In genomic region chr1:31572323-31573104, GRCh38 we compare ENCODE assay signal across 11 cellular contexts. TPM values are rescaled to one million over a fixed set of nuclear protein-coding genes. Genes with fewer than 3 reads are reported as not detected.
DNase-seq lines count a peak whose midpoint lies in the region; ATAC-seq and TF ChIP-seq lines count a peak whose summit lies in the region.
"Had no signal": no experiment of that assay in that cellular context is flagged by ENCODE, and none has a peak within 500 bp of the region (broad histone marks: within the 10 kb centered on the region; RNA-seq: fewer than 3 reads in every experiment).

No MANE protein-coding gene starts in this region.

- no peak overlapping the region for H3K27ac Mint-ChIP-seq in activated CD4-positive, alpha-beta memory T cell treated with anti-CD3 and anti-CD28 coated beads, Interleukin-2, amount 10 ng/mL, durations not matched to agents 7 days and 5 days
- H3K27ac Mint-ChIP-seq in activated CD4-positive, alpha-beta memory T cell treated with anti-CD3 and anti-CD28 coated beads for 36 hours = no peak overlapping the region

- H2BK15ac ChIP-seq in mesenchymal stem cell (ENCODE audit: low read depth, poor library complexity, severe bottlenecking) = no peak overlapping the region

- ATAC-seq in GM21381 (IDR thresholded peaks at IDR 0.05; ENCODE audit: unreplicated experiment) (no peak), GM21737 (IDR thresholded peaks at IDR 0.05; ENCODE audit: unreplicated experiment) (no peak)

- H3K14ac ChIP-seq in mesenchymal stem cell (ENCODE audit: low read length in 2 of 2) = no peak overlapping the region

- peaks cover 2% of the 10 kb centered on the region for H3K4me1 Mint-ChIP-seq in activated CD4-positive, alpha-beta memory T cell treated with anti-CD3 and anti-CD28 coated beads, Interleukin-2, amount 10 ng/mL, durations not matched to agents 7 days and 5 days
- peaks cover 3% of the 10 kb centered on the region for H3K4me1 Mint-ChIP-seq in activated CD4-positive, alpha-beta memory T cell treated with anti-CD3 and anti-CD28 coated beads for 36 hours (ENCODE audit: low read depth)

- H4K91ac ChIP-seq in mesenchymal stem cell (ENCODE audit: low read length) = no peak overlapping the region

- H3K4me3 ChIP-seq in mesenchymal stem cell (ENCODE audit: insufficient read depth in 1 of 2, low read depth in 1 of 2, low read length in 2 of 2) (no peak overlapping the region), tibial artery (no peak overlapping the region), A673 (ENCODE audit: low read depth, low read length, poor library complexity, severe bottlenecking) (no peak overlapping the region)

- no peak overlapping the region for H3K4me2 ChIP-seq in mesenchymal stem cell (ENCODE audit: low read length, poor library complexity, severe bottlenecking)

- no peak overlapping the region for H3K9ac ChIP-seq in mesenchymal stem cell (ENCODE audit: low read length)

- no peaks in the 10 kb centered on the region for H3K9me3 ChIP-seq in mesenchymal stem cell (ENCODE audit: control insufficient read depth, low read length)
- H3K9me3 ChIP-seq in tibial artery = no peaks in the 10 kb centered on the region
- no peaks in the 10 kb centered on the region for H3K9me3 ChIP-seq in A673 (ENCODE audit: low read depth, low read length, poor library complexity, severe bottlenecking)

- H3K36me3 ChIP-seq in mesenchymal stem cell (ENCODE audit: control insufficient read depth in 1 of 2, insufficient read depth in 2 of 2, low read depth in 1 of 2, low read length in 2 of 2) (no peaks in the 10 kb centered on the region), tibial artery (no peaks in the 10 kb centered on the region), A673 (ENCODE audit: insufficient read depth, low read length, poor library complexity, severe bottlenecking) (no peaks in the 10 kb centered on the region)

- no peak overlapping the region for H2BK5ac ChIP-seq in mesenchymal stem cell (ENCODE audit: low read depth, low read length, poor library complexity, severe bottlenecking)

- H3K9me3 Mint-ChIP-seq in activated CD4-positive, alpha-beta memory T cell treated with anti-CD3 and anti-CD28 coated beads, Interleukin-2, amount 10 ng/mL, durations not matched to agents 7 days and 5 days = no peaks in the 10 kb centered on the region
- no peaks in the 10 kb centered on the region for H3K9me3 Mint-ChIP-seq in activated CD4-positive, alpha-beta memory T cell treated with anti-CD3 and anti-CD28 coated beads for 36 hours

- H3K79me1 ChIP-seq in mesenchymal stem cell (replicated peaks; ENCODE audit: low read length, poor library complexity, severe bottlenecking) = no peaks in the 10 kb centered on the region

- H3K27me3 ChIP-seq in mesenchymal stem cell (ENCODE audit: control insufficient read depth in 1 of 2, insufficient read depth in 1 of 2, low read length in 2 of 2) (peaks cover 0 to 3% of the 10 kb centered on the region in 2 experiments), tibial artery (no peaks in the 10 kb centered on the region), A673 (replicated peaks; ENCODE audit: insufficient read depth, low read depth, low read length, poor library complexity) (no peaks in the 10 kb centered on the region)

- intact Hi-C loops in activated CD4-positive, alpha-beta memory T cell treated with anti-CD3 and anti-CD28 coated beads for 36 hours (cut with micrococcal nuclease) = no loop called here
- intact Hi-C loops in tibial artery (cut with DNase I; ENCODE audit: low total_unique reads) (no loop called here), A673 (cut with micrococcal nuclease; ENCODE audit: unreplicated experiment) (no loop called here)

- H3K36me3 Mint-ChIP-seq in activated CD4-positive, alpha-beta memory T cell treated with anti-CD3 and anti-CD28 coated beads, Interleukin-2, amount 10 ng/mL, durations not matched to agents 7 days and 5 days (ENCODE audit: low read depth) = no peaks in the 10 kb centered on the region
- H3K36me3 Mint-ChIP-seq in activated CD4-positive, alpha-beta memory T cell treated with anti-CD3 and anti-CD28 coated beads for 36 hours = no peaks in the 10 kb centered on the region

- H2AFZ ChIP-seq in mesenchymal stem cell (ENCODE audit: low read depth, low read length) = no peak overlapping the region

- CTCF ChIA-PET in activated CD4-positive, alpha-beta memory T cell treated with anti-CD3 and anti-CD28 coated beads, Interleukin-2, amount 10 ng/mL, durations not matched to agents 7 days and 5 days (lab: Charles Lee) = no interaction called here
- CTCF ChIA-PET in activated CD4-positive, alpha-beta memory T cell treated with anti-CD3 and anti-CD28 coated beads for 36 hours (lab: Charles Lee) = interaction anchor here (1.4 kb wide), 1 partner anchor 9 kb away, joined by 4 read pairs; no protein-coding TSS in a partner anchor
- CTCF ChIA-PET in A673 (lab: Charles Lee) = no interaction called here

- TF ChIP-seq CTCF in tibial artery (IDR thresholded peaks at IDR 0.05) (no peak), A673 (conservative IDR thresholded peaks at IDR 0.05; ENCODE audit: low read depth, low read length) (no peak)

- peaks cover 18% of the 10 kb centered on the region for H3K27me3 Mint-ChIP-seq in activated CD4-positive, alpha-beta memory T cell treated with anti-CD3 and anti-CD28 coated beads, Interleukin-2, amount 10 ng/mL, durations not matched to agents 7 days and 5 days
- H3K27me3 Mint-ChIP-seq in activated CD4-positive, alpha-beta memory T cell treated with anti-CD3 and anti-CD28 coated beads for 36 hours = peaks cover 15% of the 10 kb centered on the region

- H3K4me1 ChIP-seq in mesenchymal stem cell (ENCODE audit: control insufficient read depth, insufficient read depth, low read depth, low read length) (peaks cover 56% of the 10 kb centered on the region), tibial artery (peaks cover 0 to 81% (median 65%) of the 10 kb centered on the region in 4 donors), A673 (ENCODE audit: insufficient read depth, low read length, poor library complexity, severe bottlenecking) (no peaks in the 10 kb centered on the region)

- H2BK120ac ChIP-seq in mesenchymal stem cell (ENCODE audit: low read depth, low read length) = no peak overlapping the region

- no TSS peak for BruUV-seq in A673 (replicated peaks; lab: Mats Ljungman, UMichigan)

- H4K8ac ChIP-seq in mesenchymal stem cell (ENCODE audit: low read length) = no peak overlapping the region

- H3K18ac ChIP-seq in mesenchymal stem cell (ENCODE audit: low read depth in 1 of 2, low read length in 2 of 2) = peak overlapping the region in 1 of 2 experiments; percentile 6

- WGBS in mesenchymal stem cell = 91% methylated on average over 6 of the region's 7 CpGs

- peak; percentile 14 for DNase-seq in activated CD4-positive, alpha-beta memory T cell treated with anti-CD3 and anti-CD28 coated beads, Interleukin-2, amount 10 ng/mL, durations not matched to agents 7 days and 5 days
- DNase-seq in activated CD4-positive, alpha-beta memory T cell treated with anti-CD3 and anti-CD28 coated beads for 36 hours = no peak
- DNase-seq in ecto neural progenitor cell (ENCODE audit: low spot score) = peak; percentile 34
- DNase-seq in mesenchymal stem cell = peak; percentile 78
- DNase-seq in tibial artery = peak in 1 of 2 donors; percentile 16
- DNase-seq in A673 (ENCODE audit: low spot score) = no peak
- DNase-seq: activated gamma-delta T cell, NCI-H2171 had no signal

- H2AK5ac ChIP-seq in mesenchymal stem cell (ENCODE audit: low read length, severe bottlenecking) = peak overlapping the region; percentile 67

- H3K23ac ChIP-seq in mesenchymal stem cell (ENCODE audit: low read length in 2 of 2) = no peak overlapping the region

- no peak overlapping the region for H2BK12ac ChIP-seq in mesenchymal stem cell (ENCODE audit: low read length in 2 of 2)

- POLR2A ChIA-PET in activated CD4-positive, alpha-beta memory T cell treated with anti-CD3 and anti-CD28 coated beads, Interleukin-2, amount 10 ng/mL, durations not matched to agents 7 days and 5 days (lab: Charles Lee) = no interaction called here
- POLR2A ChIA-PET in activated CD4-positive, alpha-beta memory T cell treated with anti-CD3 and anti-CD28 coated beads for 36 hours (lab: Charles Lee) = no interaction called here
- POLR2A ChIA-PET in A673 (lab: Charles Lee; ENCODE audit: low non-redundant PET) = no interaction called here

- H3K4ac ChIP-seq in mesenchymal stem cell (ENCODE audit: low read depth in 1 of 2, low read length in 2 of 2) = no peak overlapping the region

- H3K27ac ChIP-seq in mesenchymal stem cell (ENCODE audit: low read length, poor library complexity, severe bottlenecking) (no peak overlapping the region), tibial artery (peak overlapping the region; percentile 87 to 91), A673 (ENCODE audit: low read depth, low read length, poor library complexity, severe bottlenecking) (no peak overlapping the region)

- H3K4me3 Mint-ChIP-seq in activated CD4-positive, alpha-beta memory T cell treated with anti-CD3 and anti-CD28 coated beads, Interleukin-2, amount 10 ng/mL, durations not matched to agents 7 days and 5 days = no peak overlapping the region
- no peak overlapping the region for H3K4me3 Mint-ChIP-seq in activated CD4-positive, alpha-beta memory T cell treated with anti-CD3 and anti-CD28 coated beads for 36 hours

RNA-seq across cellular contexts. Expression of gene TINAGL1, which starts 3.8 kb away (rescaled TPM):
- total RNA-seq in activated CD4-positive, alpha-beta memory T cell treated with anti-CD3 and anti-CD28 coated beads, Interleukin-2, amount 10 ng/mL, durations not matched to agents 7 days and 5 days = not detected
- total RNA-seq in activated CD4-positive, alpha-beta memory T cell treated with anti-CD3 and anti-CD28 coated beads for 36 hours = not detected
- 0.47 TPM for polyA plus RNA-seq in mesenchymal stem cell (2013, experiment 1 of 2)
- 0.47 TPM for polyA plus RNA-seq in mesenchymal stem cell (2013, experiment 2 of 2)
- total RNA-seq in A673 (2021) = not detected in 2 replicates
- polyA plus RNA-seq: neural cell had no signal

RNA-seq across cellular contexts. Expression of gene HCRTR1, which starts 45.0 kb away (rescaled TPM):
- not detected for total RNA-seq in activated CD4-positive, alpha-beta memory T cell treated with anti-CD3 and anti-CD28 coated beads, Interleukin-2, amount 10 ng/mL, durations not matched to agents 7 days and 5 days
- not detected for total RNA-seq in activated CD4-positive, alpha-beta memory T cell treated with anti-CD3 and anti-CD28 coated beads for 36 hours
- not detected for polyA plus RNA-seq in mesenchymal stem cell (2013, experiment 1 of 2)
- polyA plus RNA-seq in mesenchymal stem cell (2013, experiment 2 of 2) = not detected
- not detected in 2 replicates for total RNA-seq in A673 (2021)

Comparison
In these comparisons a context has a peak if more than half of its experiments do, and no peak if none do; other contexts are left out.
1. DNase-seq: peak in activated CD4-positive, alpha-beta memory T cell treated with anti-CD3 and anti-CD28 coated beads, Interleukin-2, amount 10 ng/mL, durations not matched to agents 7 days and 5 days (single experiment), ecto neural progenitor cell (single experiment) and mesenchymal stem cell (single experiment); none in activated CD4-positive, alpha-beta memory T cell treated with anti-CD3 and anti-CD28 coated beads for 36 hours (single experiment) and A673 (single experiment).
2. H3K27ac ChIP-seq: peak in tibial artery (2 of 2); none in mesenchymal stem cell (single experiment) and A673 (single experiment).